8 cellular contexts compared by ENCODE assay signal in genomic region chr10:119079572-119080520, GRCh38. TPM values are rescaled to one million over a fixed set of nuclear protein-coding genes. Genes with fewer than 3 reads are reported as not detected.
A peak's percentile ranks its signal among the peaks of the same experiment; 100 is the strongest.
DNase-seq lines count a peak whose midpoint lies in the region; ATAC-seq and TF ChIP-seq lines count a peak whose summit lies in the region.

No MANE protein-coding gene starts in this region.

- H3K9me3 Mint-ChIP-seq in activated CD4-positive, alpha-beta T cell treated with anti-CD3 and anti-CD28 coated beads, Interleukin-2, amount 10 ng/mL, durations not matched to agents 7 days and 5 days: no peaks in the 10 kb centered on the region

- peak overlapping the region; percentile 90 for H3K4me3 ChIP-seq in MG63
- H3K4me3 ChIP-seq in duodenal mucosa (ENCODE audit: low read depth in 1 of 2, low read length in 2 of 2): peak overlapping the region; percentile 88 to 95
- peak overlapping the region; percentile 95 for H3K4me3 ChIP-seq in lower lobe of right lung

- no peaks in the 10 kb centered on the region for H3K27me3 ChIP-seq in MG63
- no peaks in the 10 kb centered on the region for H3K27me3 ChIP-seq in duodenal mucosa (ENCODE audit: control insufficient read depth in 1 of 2, insufficient read depth in 2 of 2, low read length in 2 of 2)
- H3K27me3 ChIP-seq in lower lobe of right lung (ENCODE audit: low read depth): no peaks in the 10 kb centered on the region

- H3K36me3 ChIP-seq in MG63 (peaks cover 37% of the 10 kb centered on the region), duodenal mucosa (ENCODE audit: control insufficient read depth in 1 of 2, insufficient read depth in 2 of 2, low read length in 2 of 2) (no peaks in the 10 kb centered on the region), lower lobe of right lung (no peaks in the 10 kb centered on the region)

- CTCF ChIA-PET in activated CD4-positive, alpha-beta T cell treated with anti-CD3 and anti-CD28 coated beads, Interleukin-2, amount 10 ng/mL, durations not matched to agents 7 days and 5 days (lab: Charles Lee): interaction anchor here (1.3 to 1.7 kb wide), 2 partner anchors 24 to 33 kb away, joined by 3 to 6 read pairs; partner anchors contain the start of gene DENND10

- POLR2A ChIA-PET in activated CD4-positive, alpha-beta T cell treated with anti-CD3 and anti-CD28 coated beads, Interleukin-2, amount 10 ng/mL, durations not matched to agents 7 days and 5 days (lab: Charles Lee): interaction anchor here (0.6 kb wide), 1 partner anchor 13 kb away, joined by 3 read pairs; no protein-coding TSS in a partner anchor

- peak; percentile 74 for DNase-seq in NCI-H146 (lab: John Stamatoyannopoulos, UW)
- DNase-seq in NCI-H146 treated with DMSO at 0.1 percent for 48 hours (lab: John Stamatoyannopoulos, UW; ENCODE audit: unreplicated experiment): no peak
- DNase-seq in HCEC 1CT: peak; percentile 77
- DNase-seq in MG63: peak; percentile 81
- DNase-seq in activated CD4-positive, alpha-beta T cell treated with anti-CD3 and anti-CD28 coated beads, Interleukin-2, amount 10 ng/mL, durations not matched to agents 7 days and 5 days: peak; percentile 72
- peak; percentile 89 for DNase-seq in lower lobe of right lung
- DNase-seq in stimulated activated CD4-positive, alpha-beta T cell treated with anti-CD3 and anti-CD28 coated beads, TNF-alpha, amount 100 ng/mL, for 4 hours (ENCODE audit: low read depth in 3 of 3): peak; percentile 42 to 51 (median 44)

- H3K27ac ChIP-seq in duodenal mucosa (ENCODE audit: low read depth, low read length) (peak overlapping the region; percentile 98), lower lobe of right lung (peak overlapping the region; percentile 95)

- peak overlapping the region; percentile 95 for H3K27ac Mint-ChIP-seq in activated CD4-positive, alpha-beta T cell treated with anti-CD3 and anti-CD28 coated beads, Interleukin-2, amount 10 ng/mL, durations not matched to agents 7 days and 5 days

- peaks cover 51% of the 10 kb centered on the region for H3K4me1 Mint-ChIP-seq in activated CD4-positive, alpha-beta T cell treated with anti-CD3 and anti-CD28 coated beads, Interleukin-2, amount 10 ng/mL, durations not matched to agents 7 days and 5 days

- intact Hi-C loops in lower lobe of right lung (cut with DNase I): no loop called here

- H3K4me3 Mint-ChIP-seq in activated CD4-positive, alpha-beta T cell treated with anti-CD3 and anti-CD28 coated beads, Interleukin-2, amount 10 ng/mL, durations not matched to agents 7 days and 5 days: peak overlapping the region; percentile 99

- H3K4me1 ChIP-seq in duodenal mucosa (ENCODE audit: control insufficient read depth in 1 of 2, insufficient read depth in 2 of 2, low read length in 2 of 2): peaks cover 19 to 20% of the 10 kb centered on the region in 2 donors
- peaks cover 32% of the 10 kb centered on the region for H3K4me1 ChIP-seq in lower lobe of right lung

- ATAC-seq in lower lobe of right lung: peak; percentile 96

- H3K9me3 ChIP-seq in MG63 (no peaks in the 10 kb centered on the region), duodenal mucosa (ENCODE audit: control insufficient read depth in 1 of 2, low read length in 2 of 2) (no peaks in the 10 kb centered on the region), lower lobe of right lung (no peaks in the 10 kb centered on the region)

- TF ChIP-seq CTCF in lower lobe of right lung (IDR thresholded peaks at IDR 0.05): no peak

- H3K27me3 Mint-ChIP-seq in activated CD4-positive, alpha-beta T cell treated with anti-CD3 and anti-CD28 coated beads, Interleukin-2, amount 10 ng/mL, durations not matched to agents 7 days and 5 days: no peaks in the 10 kb centered on the region

- H3K36me3 Mint-ChIP-seq in activated CD4-positive, alpha-beta T cell treated with anti-CD3 and anti-CD28 coated beads, Interleukin-2, amount 10 ng/mL, durations not matched to agents 7 days and 5 days (ENCODE audit: low read depth): peaks cover 34% of the 10 kb centered on the region

- peak overlapping the region; percentile 95 to 96 for H3K9ac ChIP-seq in duodenal mucosa (ENCODE audit: low read depth in 1 of 2, low read length in 2 of 2)

RNA-seq across cellular contexts. Expression of gene EIF3A, which starts 0.8 kb away (rescaled TPM):
- 31.1 and 54.9 TPM in 2 replicates for total RNA-seq in MG63 (2014; rRNA removed; shearing (Covaris generic); ENCODE audit: low replicate concordance)
- 100 to 1,000 TPM; 132 to 145 TPM for total RNA-seq in activated CD4-positive, alpha-beta T cell treated with anti-CD3 and anti-CD28 coated beads, Interleukin-2, amount 10 ng/mL, durations not matched to agents 7 days and 5 days
- total RNA-seq in lower lobe of right lung: 94.7 TPM

RNA-seq across cellular contexts. Expression of gene DENND10, which starts 24.1 kb away (rescaled TPM):
- 24.4 and 34.0 TPM in 2 replicates for total RNA-seq in MG63 (2014; rRNA removed; shearing (Covaris generic); ENCODE audit: low replicate concordance)
- 10 to 100 TPM; 45.4 to 49.4 TPM for total RNA-seq in activated CD4-positive, alpha-beta T cell treated with anti-CD3 and anti-CD28 coated beads, Interleukin-2, amount 10 ng/mL, durations not matched to agents 7 days and 5 days
- 33.8 TPM for total RNA-seq in lower lobe of right lung

RNA-seq across cellular contexts. Expression of gene NANOS1, which starts 50.3 kb away (rescaled TPM):
- 10.2 and 11.3 TPM in 2 replicates for total RNA-seq in MG63 (2014; rRNA removed; shearing (Covaris generic); ENCODE audit: low replicate concordance)
- total RNA-seq in activated CD4-positive, alpha-beta T cell treated with anti-CD3 and anti-CD28 coated beads, Interleukin-2, amount 10 ng/mL, durations not matched to agents 7 days and 5 days: under 1 TPM; 0.12 to 0.19 TPM
- total RNA-seq in lower lobe of right lung: 1.9 TPM
